In genomic region chr6:34909484-34909883, GRCh38 we compare ENCODE assay signal across 1 cellular context.
TF ChIP-seq lines count a peak whose summit lies in the region.

No MANE protein-coding gene starts in this region.

TF ChIP-seq in GM23338, 12 proteins besides CTCF, POLR2A, EP300 and RAD21 (continued from another document):
- TF ChIP-seq, protein P1, sequence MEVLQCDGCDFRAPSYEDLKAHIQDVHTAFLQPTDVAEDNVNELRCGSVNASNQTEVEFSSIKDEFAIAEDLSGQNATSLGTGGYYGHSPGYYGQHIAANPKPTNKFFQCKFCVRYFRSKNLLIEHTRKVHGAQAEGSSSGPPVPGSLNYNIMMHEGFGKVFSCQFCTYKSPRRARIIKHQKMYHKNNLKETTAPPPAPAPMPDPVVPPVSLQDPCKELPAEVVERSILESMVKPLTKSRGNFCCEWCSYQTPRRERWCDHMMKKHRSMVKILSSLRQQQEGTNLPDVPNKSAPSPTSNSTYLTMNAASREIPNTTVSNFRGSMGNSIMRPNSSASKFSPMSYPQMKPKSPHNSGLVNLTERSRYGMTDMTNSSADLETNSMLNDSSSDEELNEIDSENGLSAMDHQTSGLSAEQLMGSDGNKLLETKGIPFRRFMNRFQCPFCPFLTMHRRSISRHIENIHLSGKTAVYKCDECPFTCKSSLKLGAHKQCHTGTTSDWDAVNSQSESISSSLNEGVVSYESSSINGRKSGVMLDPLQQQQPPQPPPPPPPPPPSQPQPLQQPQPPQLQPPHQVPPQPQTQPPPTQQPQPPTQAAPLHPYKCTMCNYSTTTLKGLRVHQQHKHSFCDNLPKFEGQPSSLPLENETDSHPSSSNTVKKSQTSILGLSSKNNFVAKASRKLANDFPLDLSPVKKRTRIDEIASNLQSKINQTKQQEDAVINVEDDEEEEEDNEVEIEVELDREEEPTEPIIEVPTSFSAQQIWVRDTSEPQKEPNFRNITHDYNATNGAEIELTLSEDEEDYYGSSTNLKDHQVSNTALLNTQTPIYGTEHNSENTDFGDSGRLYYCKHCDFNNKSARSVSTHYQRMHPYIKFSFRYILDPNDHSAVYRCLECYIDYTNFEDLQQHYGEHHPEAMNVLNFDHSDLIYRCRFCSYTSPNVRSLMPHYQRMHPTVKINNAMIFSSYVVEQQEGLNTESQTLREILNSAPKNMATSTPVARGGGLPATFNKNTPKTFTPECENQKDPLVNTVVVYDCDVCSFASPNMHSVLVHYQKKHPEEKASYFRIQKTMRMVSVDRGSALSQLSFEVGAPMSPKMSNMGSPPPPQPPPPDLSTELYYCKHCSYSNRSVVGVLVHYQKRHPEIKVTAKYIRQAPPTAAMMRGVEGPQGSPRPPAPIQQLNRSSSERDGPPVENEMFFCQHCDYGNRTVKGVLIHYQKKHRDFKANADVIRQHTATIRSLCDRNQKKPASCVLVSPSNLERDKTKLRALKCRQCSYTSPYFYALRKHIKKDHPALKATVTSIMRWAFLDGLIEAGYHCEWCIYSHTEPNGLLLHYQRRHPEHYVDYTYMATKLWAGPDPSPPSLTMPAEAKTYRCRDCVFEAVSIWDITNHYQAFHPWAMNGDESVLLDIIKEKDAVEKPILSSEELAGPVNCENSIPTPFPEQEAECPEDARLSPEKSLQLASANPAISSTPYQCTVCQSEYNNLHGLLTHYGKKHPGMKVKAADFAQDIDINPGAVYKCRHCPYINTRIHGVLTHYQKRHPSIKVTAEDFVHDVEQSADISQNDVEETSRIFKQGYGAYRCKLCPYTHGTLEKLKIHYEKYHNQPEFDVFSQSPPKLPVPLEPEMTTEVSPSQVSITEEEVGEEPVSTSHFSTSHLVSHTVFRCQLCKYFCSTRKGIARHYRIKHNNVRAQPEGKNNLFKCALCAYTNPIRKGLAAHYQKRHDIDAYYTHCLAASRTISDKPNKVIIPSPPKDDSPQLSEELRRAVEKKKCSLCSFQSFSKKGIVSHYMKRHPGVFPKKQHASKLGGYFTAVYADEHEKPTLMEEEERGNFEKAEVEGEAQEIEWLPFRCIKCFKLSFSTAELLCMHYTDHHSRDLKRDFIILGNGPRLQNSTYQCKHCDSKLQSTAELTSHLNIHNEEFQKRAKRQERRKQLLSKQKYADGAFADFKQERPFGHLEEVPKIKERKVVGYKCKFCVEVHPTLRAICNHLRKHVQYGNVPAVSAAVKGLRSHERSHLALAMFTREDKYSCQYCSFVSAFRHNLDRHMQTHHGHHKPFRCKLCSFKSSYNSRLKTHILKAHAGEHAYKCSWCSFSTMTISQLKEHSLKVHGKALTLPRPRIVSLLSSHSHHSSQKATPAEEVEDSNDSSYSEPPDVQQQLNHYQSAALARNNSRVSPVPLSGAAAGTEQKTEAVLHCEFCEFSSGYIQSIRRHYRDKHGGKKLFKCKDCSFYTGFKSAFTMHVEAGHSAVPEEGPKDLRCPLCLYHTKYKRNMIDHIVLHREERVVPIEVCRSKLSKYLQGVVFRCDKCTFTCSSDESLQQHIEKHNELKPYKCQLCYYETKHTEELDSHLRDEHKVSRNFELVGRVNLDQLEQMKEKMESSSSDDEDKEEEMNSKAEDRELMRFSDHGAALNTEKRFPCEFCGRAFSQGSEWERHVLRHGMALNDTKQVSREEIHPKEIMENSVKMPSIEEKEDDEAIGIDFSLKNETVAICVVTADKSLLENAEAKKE (CRISPR knock-in tag; IDR thresholded peaks at IDR 0.05), result no peak
- TF ChIP-seq EZH2 (IDR thresholded peaks at IDR 0.05; ENCODE audit: low read depth, unreplicated experiment) (no peak), ZNF331 (CRISPR knock-in tag; IDR thresholded peaks at IDR 0.05; ENCODE audit: low read depth) (no peak), POLR2AphosphoS5 (IDR thresholded peaks at IDR 0.05; ENCODE audit: low read depth) (no peak), STAT1 (IDR thresholded peaks at IDR 0.05; ENCODE audit: unreplicated experiment) (no peak), JUNB (IDR thresholded peaks at IDR 0.05; ENCODE audit: unreplicated experiment) (no peak), CREB1 (CRISPR knock-in tag; IDR thresholded peaks at IDR 0.05; ENCODE audit: low read depth) (no peak), NANOG (IDR thresholded peaks at IDR 0.05; ENCODE audit: borderline replicate concordance) (no peak)
TF ChIP-seq in GM23338: peak in this region for 0.
